Comparison of ENCODE assay signal across 2 cellular contexts in genomic region chr3:101940521-101940992, GRCh38.
A peak's percentile ranks its signal among the peaks of the same experiment; 100 is the strongest.
TF ChIP-seq lines count a peak whose summit lies in the region.

No MANE protein-coding gene starts in this region.

TF ChIP-seq in IMR-90, 13 proteins besides CTCF, POLR2A, EP300 and RAD21 (continued from another document):
- TF ChIP-seq, protein P1, sequence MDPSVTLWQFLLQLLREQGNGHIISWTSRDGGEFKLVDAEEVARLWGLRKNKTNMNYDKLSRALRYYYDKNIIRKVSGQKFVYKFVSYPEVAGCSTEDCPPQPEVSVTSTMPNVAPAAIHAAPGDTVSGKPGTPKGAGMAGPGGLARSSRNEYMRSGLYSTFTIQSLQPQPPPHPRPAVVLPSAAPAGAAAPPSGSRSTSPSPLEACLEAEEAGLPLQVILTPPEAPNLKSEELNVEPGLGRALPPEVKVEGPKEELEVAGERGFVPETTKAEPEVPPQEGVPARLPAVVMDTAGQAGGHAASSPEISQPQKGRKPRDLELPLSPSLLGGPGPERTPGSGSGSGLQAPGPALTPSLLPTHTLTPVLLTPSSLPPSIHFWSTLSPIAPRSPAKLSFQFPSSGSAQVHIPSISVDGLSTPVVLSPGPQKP (IDR thresholded peaks at IDR 0.05; ENCODE audit: borderline replicate concordance, low read depth, low read length): no peak
- peak; percentile 22; the same call in 1 of the 2 replicates for TF ChIP-seq NFE2L2 (IDR thresholded peaks at IDR 0.05; ENCODE audit: low read depth, low read length)
- TF ChIP-seq CEBPB (IDR thresholded peaks at IDR 0.05; ENCODE audit: low read depth, low read length): peak; percentile 59
- 0 out of 2 replicates have a peak, but pooled peaks have one; percentile 9 for TF ChIP-seq SMC3 (IDR thresholded peaks at IDR 0.05; ENCODE audit: low read depth, low read length)
- no peak for TF ChIP-seq CHD1 (IDR thresholded peaks at IDR 0.05; ENCODE audit: low read depth, low read length)
- no peak for TF ChIP-seq RCOR1 (IDR thresholded peaks at IDR 0.05; ENCODE audit: insufficient replicate concordance, low read length)
- peak; percentile 33; the same call in 1 of the 2 replicates for TF ChIP-seq BHLHE40 (IDR thresholded peaks at IDR 0.05; ENCODE audit: low read depth, low read length)
- no peak for TF ChIP-seq MAZ (IDR thresholded peaks at IDR 0.05; ENCODE audit: borderline replicate concordance, low read depth, low read length)
- TF ChIP-seq MXI1 (IDR thresholded peaks at IDR 0.05; ENCODE audit: borderline replicate concordance, low read depth, low read length): 0 out of 2 replicates have a peak, but pooled peaks have one; percentile 27

TF ChIP-seq in WTC11, 78 proteins besides CTCF, POLR2A, EP300 and RAD21 (continued from another document):
- TF ChIP-seq FOXP1 (CRISPR knock-in tag; IDR thresholded peaks at IDR 0.05; ENCODE audit: borderline replicate concordance) (no peak), NFYB (CRISPR knock-in tag; conservative IDR thresholded peaks at IDR 0.05; ENCODE audit: low read depth) (no peak), ZNF219 (CRISPR knock-in tag; IDR thresholded peaks at IDR 0.05; ENCODE audit: borderline replicate concordance) (no peak)
TF ChIP-seq in WTC11: peak in this region for 0.
